Comparison of ENCODE assay signal across 1 cellular context in the genomic region with DNA sequence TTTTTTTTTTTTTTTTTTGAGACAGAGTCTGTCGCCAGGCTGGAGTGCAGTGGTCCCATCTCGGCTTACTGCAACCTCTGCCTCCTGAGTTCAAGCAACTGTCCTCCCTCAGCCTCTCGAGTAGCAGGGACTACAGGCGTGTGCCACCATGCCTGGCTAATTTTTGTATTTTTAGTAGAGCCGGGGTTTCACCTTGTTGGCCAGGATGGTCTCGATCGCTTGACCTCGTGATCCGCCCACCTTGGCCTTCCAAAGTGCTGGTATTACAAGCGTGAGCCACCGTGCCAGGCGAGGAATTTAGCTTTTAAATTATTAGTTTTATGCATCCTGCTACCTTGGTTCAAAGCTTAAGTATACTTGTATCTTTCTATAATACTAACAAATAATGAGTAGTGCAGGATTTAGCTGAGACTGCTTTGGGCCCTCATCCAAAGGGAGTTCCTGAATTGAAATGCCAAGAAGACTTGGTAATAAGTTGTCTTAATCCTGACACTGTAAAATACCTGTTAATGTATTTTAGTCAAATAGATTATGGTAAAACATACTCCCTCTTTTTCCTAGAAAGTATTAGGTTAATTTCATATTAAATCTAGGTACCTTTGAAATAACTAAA.
TF ChIP-seq lines count a peak whose summit lies in the region.

No MANE protein-coding gene starts in this region.

TF ChIP-seq in GM12878, 131 proteins besides CTCF, POLR2A, EP300 and RAD21:
- TF ChIP-seq, protein P1, sequence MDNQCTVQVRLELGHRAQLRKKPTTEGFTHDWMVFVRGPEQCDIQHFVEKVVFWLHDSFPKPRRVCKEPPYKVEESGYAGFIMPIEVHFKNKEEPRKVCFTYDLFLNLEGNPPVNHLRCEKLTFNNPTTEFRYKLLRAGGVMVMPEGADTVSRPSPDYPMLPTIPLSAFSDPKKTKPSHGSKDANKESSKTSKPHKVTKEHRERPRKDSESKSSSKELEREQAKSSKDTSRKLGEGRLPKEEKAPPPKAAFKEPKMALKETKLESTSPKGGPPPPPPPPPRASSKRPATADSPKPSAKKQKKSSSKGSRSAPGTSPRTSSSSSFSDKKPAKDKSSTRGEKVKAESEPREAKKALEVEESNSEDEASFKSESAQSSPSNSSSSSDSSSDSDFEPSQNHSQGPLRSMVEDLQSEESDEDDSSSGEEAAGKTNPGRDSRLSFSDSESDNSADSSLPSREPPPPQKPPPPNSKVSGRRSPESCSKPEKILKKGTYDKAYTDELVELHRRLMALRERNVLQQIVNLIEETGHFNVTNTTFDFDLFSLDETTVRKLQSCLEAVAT (IDR thresholded peaks at IDR 0.05) = peak; percentile 69; the same call in 1 of the 2 replicates
- TF ChIP-seq PAX8 (IDR thresholded peaks at IDR 0.05) = no peak
- 0 out of 2 replicates have a peak, but pooled peaks have one; percentile 12 for TF ChIP-seq NR2F1 (conservative IDR thresholded peaks at IDR 0.05)
